17 cellular contexts compared by ENCODE assay signal in genomic region chr1:222769968-222770620, GRCh38. TPM values are rescaled to one million over a fixed set of nuclear protein-coding genes. Genes with fewer than 3 reads are reported as not detected.
A peak's percentile ranks its signal among the peaks of the same experiment; 100 is the strongest.
DNase-seq lines count a peak whose midpoint lies in the region; ATAC-seq and TF ChIP-seq lines count a peak whose summit lies in the region.
"Had no signal": no experiment of that assay in that cellular context is flagged by ENCODE, and none has a peak within 500 bp of the region (broad histone marks: within the 10 kb centered on the region; RNA-seq: fewer than 3 reads in every experiment).

No MANE protein-coding gene starts in this region.

- no peak overlapping the region for H3K27ac ChIP-seq in GM23248
- peak overlapping the region; percentile 49 for H3K27ac ChIP-seq in angular gyrus (ENCODE audit: low read depth, low read length)
- H3K27ac ChIP-seq: C4-2B, SK-N-MC had no signal

- peaks cover 7% of the 10 kb centered on the region; the same call in 1 of the 2 replicates for H3K4me1 ChIP-seq in GM23248 (ENCODE audit: insufficient read depth)

- no peaks in the 10 kb centered on the region for H4K20me1 ChIP-seq in GM23248 (ENCODE audit: insufficient read depth)

- no peak for ATAC-seq in HG03025 (IDR thresholded peaks at IDR 0.05; ENCODE audit: low FRiP score, unreplicated experiment)
- ATAC-seq: Right ventricle myocardium inferior had no signal

- no peaks in the 10 kb centered on the region for H3K27me3 ChIP-seq in GM23248 (replicated peaks; ENCODE audit: insufficient read depth)

- 47 to 48% methylated on average over 2 of the region's 2 CpGs for WGBS in GM23248 (ENCODE audit: low coverage in 1 of 2, low lambda C conversion rate in 2 of 2, missing lambda C conversion rate in 2 of 2), 2 experiments

- H3K79me2 ChIP-seq in GM23248 (ENCODE audit: insufficient read depth), result no peaks in the 10 kb centered on the region

- H3K4me3 ChIP-seq in GM23248 (no peak overlapping the region), epithelial cell of esophagus (ENCODE audit: low read length) (no peak overlapping the region)
- H3K4me3 ChIP-seq: SK-N-MC had no signal

- H3K9me3 ChIP-seq in GM23248 (ENCODE audit: low read depth), result no peaks in the 10 kb centered on the region

- intact Hi-C loops in activated CD4-positive, alpha-beta T cell treated with anti-CD3 and anti-CD28 coated beads, Interleukin-2, amount 10 ng/mL, durations not matched to agents 24 days and 14 days (cut with micrococcal nuclease), result no loop called here

- peaks cover 11% of the 10 kb centered on the region for H3K27me3 Mint-ChIP-seq in activated CD4-positive, alpha-beta T cell treated with anti-CD3 and anti-CD28 coated beads, Interleukin-2, amount 10 ng/mL, durations not matched to agents 24 days and 14 days

- DNase-seq in GM23248, result peak; percentile 16
- peak; percentile 10 for DNase-seq in epithelial cell of esophagus (ENCODE audit: low read depth)
- peak; percentile 67 for DNase-seq in renal cortical epithelial cell (ENCODE audit: low read depth)
- no peak for DNase-seq in activated CD4-positive, alpha-beta T cell treated with anti-CD3 and anti-CD28 coated beads, Interleukin-2, amount 10 ng/mL, durations not matched to agents 24 days and 14 days
- no peak for DNase-seq in NCI-H524 treated with DMSO at 0.1 percent for 48 hours (lab: John Stamatoyannopoulos, UW)
- DNase-seq in NK-92 treated with Interleukin-12 subunit alpha and Interleukin-12 subunit beta, amount 100 ng/mL, for 24 hours (lab: John Stamatoyannopoulos, UW), result no peak
- DNase-seq: COR-L47, DMS79, HCEC 1CT, NCI-H1436, NCI-H2081, NCI-H526 treated with DMSO at 0.1 percent for 48 hours had no signal

- no peak overlapping the region for H3K4me2 ChIP-seq in GM23248 (ENCODE audit: unreplicated experiment)

- in situ Hi-C loops in GM23248 (cut with MboI), result no loop called here

- H3F3A ChIP-seq in GM23248 (ENCODE audit: insufficient read depth), result peaks cover 7% of the 10 kb centered on the region; the same call in 1 of the 2 replicates

- H2AFZ ChIP-seq in GM23248, result no peak overlapping the region

- no peaks in the 10 kb centered on the region for H3K36me3 Mint-ChIP-seq in activated CD4-positive, alpha-beta T cell treated with anti-CD3 and anti-CD28 coated beads, Interleukin-2, amount 10 ng/mL, durations not matched to agents 24 days and 14 days (ENCODE audit: low read depth)

- H3K27ac Mint-ChIP-seq in activated CD4-positive, alpha-beta T cell treated with anti-CD3 and anti-CD28 coated beads, Interleukin-2, amount 10 ng/mL, durations not matched to agents 24 days and 14 days, result no peak overlapping the region

- H3K9me3 Mint-ChIP-seq in activated CD4-positive, alpha-beta T cell treated with anti-CD3 and anti-CD28 coated beads, Interleukin-2, amount 10 ng/mL, durations not matched to agents 24 days and 14 days, result peaks cover 18% of the 10 kb centered on the region

- no peaks in the 10 kb centered on the region for H3K36me3 ChIP-seq in GM23248 (ENCODE audit: low read depth)

- no peak overlapping the region for H3K4me3 Mint-ChIP-seq in activated CD4-positive, alpha-beta T cell treated with anti-CD3 and anti-CD28 coated beads, Interleukin-2, amount 10 ng/mL, durations not matched to agents 24 days and 14 days

- no peak overlapping the region for H3K9ac ChIP-seq in GM23248

- H3K9me2 ChIP-seq in GM23248 (ENCODE audit: insufficient read depth), result no peaks in the 10 kb centered on the region

- no peak for TF ChIP-seq CTCF in epithelial cell of esophagus (IDR thresholded peaks at IDR 0.05; ENCODE audit: insufficient read depth, low read depth, low read length, missing control alignments)

- peaks cover 9% of the 10 kb centered on the region for H3K4me1 Mint-ChIP-seq in activated CD4-positive, alpha-beta T cell treated with anti-CD3 and anti-CD28 coated beads, Interleukin-2, amount 10 ng/mL, durations not matched to agents 24 days and 14 days

RNA-seq across cellular contexts. Expression of gene FAM177B, which starts 33.1 kb away (rescaled TPM):
- total RNA-seq in GM23248 (2014; rRNA removed; shearing (Covaris generic)), result not detected in 2 replicates
- not detected in 2 replicates for polyA plus RNA-seq in GM23248 (2016; fragmentation: Nextera tagmentation; extraction: Ambion mirVana)
- not detected in 2 replicates for total RNA-seq in renal cortical epithelial cell
- total RNA-seq in activated CD4-positive, alpha-beta T cell treated with anti-CD3 and anti-CD28 coated beads, Interleukin-2, amount 10 ng/mL, durations not matched to agents 24 days and 14 days, result 0.47 TPM in 1 of 2 replicates, not detected in the other
- total RNA-seq: Right ventricle myocardium inferior had no signal

RNA-seq across cellular contexts. Expression of gene DISP1, which starts 44.7 kb away (rescaled TPM):
- total RNA-seq in GM23248 (2014; rRNA removed; shearing (Covaris generic)), result 1.5 and 2.6 TPM in 2 replicates
- 3.1 and 3.6 TPM in 2 replicates for polyA plus RNA-seq in GM23248 (2016; fragmentation: Nextera tagmentation; extraction: Ambion mirVana)
- 2.8 and 13.5 TPM in 2 replicates for total RNA-seq in renal cortical epithelial cell
- total RNA-seq in activated CD4-positive, alpha-beta T cell treated with anti-CD3 and anti-CD28 coated beads, Interleukin-2, amount 10 ng/mL, durations not matched to agents 24 days and 14 days, result 1.3 and 2.0 TPM in 2 replicates

RNA-seq across cellular contexts. Expression of gene BROX, which starts 57.7 kb away (rescaled TPM):
- 97.7 and 108 TPM in 2 replicates for total RNA-seq in GM23248 (2014; rRNA removed; shearing (Covaris generic))
- 75.7 and 77.2 TPM in 2 replicates for polyA plus RNA-seq in GM23248 (2016; fragmentation: Nextera tagmentation; extraction: Ambion mirVana)
- 75.5 and 76.3 TPM in 2 replicates for total RNA-seq in renal cortical epithelial cell
- 35.4 and 36.4 TPM in 2 replicates for total RNA-seq in activated CD4-positive, alpha-beta T cell treated with anti-CD3 and anti-CD28 coated beads, Interleukin-2, amount 10 ng/mL, durations not matched to agents 24 days and 14 days

RNA-seq across cellular contexts. Expression of gene AIDA, which starts 57.8 kb away (rescaled TPM):
- total RNA-seq in GM23248 (2014; rRNA removed; shearing (Covaris generic)), result 61.6 and 66.4 TPM in 2 replicates
- polyA plus RNA-seq in GM23248 (2016; fragmentation: Nextera tagmentation; extraction: Ambion mirVana), result 63.0 and 63.6 TPM in 2 replicates
- 65.3 and 122 TPM in 2 replicates for total RNA-seq in renal cortical epithelial cell
- total RNA-seq in activated CD4-positive, alpha-beta T cell treated with anti-CD3 and anti-CD28 coated beads, Interleukin-2, amount 10 ng/mL, durations not matched to agents 24 days and 14 days, result 38.1 and 40.5 TPM in 2 replicates

Comparison
In these comparisons a context has a peak if more than half of its experiments do, and no peak if none do; other contexts are left out.
1. DNase-seq: peak in GM23248 (single experiment), epithelial cell of esophagus (single experiment) and renal cortical epithelial cell (single experiment); none in activated CD4-positive, alpha-beta T cell treated with anti-CD3 and anti-CD28 coated beads, Interleukin-2, amount 10 ng/mL, durations not matched to agents 24 days and 14 days (single experiment), NCI-H524 treated with DMSO at 0.1 percent for 48 hours (single experiment) and NK-92 treated with Interleukin-12 subunit alpha and Interleukin-12 subunit beta, amount 100 ng/mL, for 24 hours (single experiment).